11 cellular contexts compared by ENCODE assay signal in genomic region chr10:132881186-132881920, GRCh38.
"Had no signal": no experiment of that assay in that cellular context is flagged by ENCODE, and none has a peak within 500 bp of the region (broad histone marks: within the 10 kb centered on the region; RNA-seq: fewer than 3 reads in every experiment).

No MANE protein-coding gene starts in this region.

- H3K4me3 ChIP-seq: gastroesophageal sphincter had no signal

- H3K9me3 ChIP-seq: gastroesophageal sphincter had no signal

- H3K9me3 Mint-ChIP-seq: activated CD4-positive, alpha-beta memory T cell treated with anti-CD3 and anti-CD28 coated beads, Interleukin-2, amount 10 ng/mL, durations not matched to agents 7 days and 5 days; activated T-helper 1 cell treated with anti-CD3 and anti-CD28 coated beads, Interleukin-12 subunit alpha, Interleukin-12 subunit beta, Interleukin-2, Interleukin-4 antibody, amounts not matched to agents 30 ng/mL and 10 ng/mL and 1 ng/mL, durations not matched to agents 14 hours and 24 hours and 36 hours had no signal

- H3K36me3 ChIP-seq: gastroesophageal sphincter had no signal

- DNase-seq: activated CD4-positive, alpha-beta memory T cell treated with anti-CD3 and anti-CD28 coated beads, Interleukin-2, amount 10 ng/mL, durations not matched to agents 7 days and 5 days; activated CD4-positive, alpha-beta T cell treated with anti-CD3 and anti-CD28 coated beads for 4 hours; activated naive CD4-positive, alpha-beta T cell treated with Interleukin-2 at 50 U/mL for 16 hours; mesendoderm; stimulated activated CD4-positive, alpha-beta T cell treated with anti-CD3 and anti-CD28 coated beads, Interleukin-15, amount 100 ng/mL, for 24 hours; stimulated activated CD4-positive, alpha-beta T cell treated with anti-CD3 and anti-CD28 coated beads, Interleukin-4, amount 100 ng/mL, for 24 hours; stimulated activated CD8-positive, alpha-beta memory T cell treated with anti-CD3 and anti-CD28 coated beads, Interleukin-4, amount 100 ng/mL, for 48 hours; stimulated activated naive CD8-positive, alpha-beta T cell treated with anti-CD3 and anti-CD28 coated beads, Interleukin-15, Interleukin-2, amounts not matched to agents 100 U/mL and 50 U/mL, for 24 hours; T-helper 17 cell had no signal

- H3K4me1 Mint-ChIP-seq: activated CD4-positive, alpha-beta memory T cell treated with anti-CD3 and anti-CD28 coated beads, Interleukin-2, amount 10 ng/mL, durations not matched to agents 7 days and 5 days had no signal

- H3K4me1 ChIP-seq: gastroesophageal sphincter had no signal

- H3K4me3 Mint-ChIP-seq: activated CD4-positive, alpha-beta memory T cell treated with anti-CD3 and anti-CD28 coated beads, Interleukin-2, amount 10 ng/mL, durations not matched to agents 7 days and 5 days; activated T-helper 1 cell treated with anti-CD3 and anti-CD28 coated beads, Interleukin-12 subunit alpha, Interleukin-12 subunit beta, Interleukin-2, Interleukin-4 antibody, amounts not matched to agents 30 ng/mL and 10 ng/mL and 1 ng/mL, durations not matched to agents 14 hours and 24 hours and 36 hours; T-helper 17 cell had no signal

- ATAC-seq: gastroesophageal sphincter; stimulated activated naive CD8-positive, alpha-beta T cell treated with anti-CD3 and anti-CD28 coated beads, Interleukin-15, Interleukin-2, amounts not matched to agents 100 U/mL and 50 U/mL, for 24 hours; T-helper 17 cell had no signal

- H3K27me3 Mint-ChIP-seq: activated CD4-positive, alpha-beta memory T cell treated with anti-CD3 and anti-CD28 coated beads, Interleukin-2, amount 10 ng/mL, durations not matched to agents 7 days and 5 days had no signal

- H3K27ac ChIP-seq: gastroesophageal sphincter had no signal

- H3K27ac Mint-ChIP-seq: activated CD4-positive, alpha-beta memory T cell treated with anti-CD3 and anti-CD28 coated beads, Interleukin-2, amount 10 ng/mL, durations not matched to agents 7 days and 5 days; activated T-helper 1 cell treated with anti-CD3 and anti-CD28 coated beads, Interleukin-12 subunit alpha, Interleukin-12 subunit beta, Interleukin-2, Interleukin-4 antibody, amounts not matched to agents 30 ng/mL and 10 ng/mL and 1 ng/mL, durations not matched to agents 14 hours and 24 hours and 36 hours; T-helper 17 cell had no signal
